In genomic region chr1:212791676-212792395, GRCh38 we compare ENCODE assay signal across 8 cellular contexts. TPM values are rescaled to one million over a fixed set of nuclear protein-coding genes. Genes with fewer than 3 reads are reported as not detected.
A peak's percentile ranks its signal among the peaks of the same experiment; 100 is the strongest.
DNase-seq lines count a peak whose midpoint lies in the region; ATAC-seq and TF ChIP-seq lines count a peak whose summit lies in the region.

TSS of gene NSL1 (minus strand) at chr1:212791777. CDS start at chr1:212791763, 14 bp downstream.
A gene with protein sequence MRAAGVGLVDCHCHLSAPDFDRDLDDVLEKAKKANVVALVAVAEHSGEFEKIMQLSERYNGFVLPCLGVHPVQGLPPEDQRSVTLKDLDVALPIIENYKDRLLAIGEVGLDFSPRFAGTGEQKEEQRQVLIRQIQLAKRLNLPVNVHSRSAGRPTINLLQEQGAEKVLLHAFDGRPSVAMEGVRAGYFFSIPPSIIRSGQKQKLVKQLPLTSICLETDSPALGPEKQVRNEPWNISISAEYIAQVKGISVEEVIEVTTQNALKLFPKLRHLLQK (plus strand): TSS chr1:212791894. CDS start chr1:212791922, 28 bp downstream.

- POLR2A ChIA-PET in PC-3 (lab: Charles Lee; ENCODE audit: unreplicated experiment), result interaction anchor here (0.6 kb wide), 2 partner anchors 66 to 69 kb away, joined by 3 to 8 read pairs; partner anchors contain the start of gene FLVCR1

- no peaks in the 10 kb centered on the region for H3K27me3 Mint-ChIP-seq in activated T-cell treated with anti-CD3 and anti-CD28 coated beads, Interleukin-2, amount 50 U/mL, for 24 hours

- H4K20me1 ChIP-seq in PC-3 (ENCODE audit: low read length), result no peaks in the 10 kb centered on the region

- H3K27me3 ChIP-seq in PC-3 (ENCODE audit: low read length), result no peaks in the 10 kb centered on the region
- H3K27me3 ChIP-seq in esophagus (ENCODE audit: control insufficient read depth in 1 of 2, insufficient read depth in 2 of 2, low read length in 2 of 2), result no peaks in the 10 kb centered on the region
- H3K27me3 ChIP-seq in mucosa of stomach (ENCODE audit: control insufficient read depth, insufficient read depth, low read length), result no peaks in the 10 kb centered on the region

- peak within 1 kb of the TSS; percentile 62 for H3K27ac ChIP-seq in PC-3 (ENCODE audit: low read length)
- H3K27ac ChIP-seq in esophagus (ENCODE audit: low read depth in 2 of 2, low read length in 1 of 2), result peak within 1 kb of the TSS; percentile 88 to 92

- H3K4me1 ChIP-seq in PC-3 (ENCODE audit: insufficient read depth, low read length), result peaks cover 5% of the 10 kb centered on the region; the same call in 1 of the 2 replicates
- H3K4me1 ChIP-seq in esophagus (ENCODE audit: control insufficient read depth in 2 of 2, insufficient read depth in 2 of 2, low read length in 1 of 2), result no peaks in the 10 kb centered on the region
- H3K4me1 ChIP-seq in mucosa of stomach (ENCODE audit: control insufficient read depth, insufficient read depth, low read length), result peaks cover 11% of the 10 kb centered on the region

- CTCF ChIA-PET in PC-3 (lab: Charles Lee), result interaction anchor here (0.8 kb wide), 1 partner anchor 42 kb away, joined by 3 read pairs; no protein-coding TSS in a partner anchor

- DNase-seq in DMS53 (lab: John Stamatoyannopoulos, UW) (peak; percentile 97), PC-3 (peak; percentile 99)
- peak; percentile 93 for DNase-seq in Jurkat, Clone E6-1 (ENCODE audit: low read depth, low spot score)
- peak; percentile 100 for DNase-seq in activated T-cell treated with anti-CD3 and anti-CD28 coated beads, Interleukin-2, amount 50 U/mL, for 24 hours
- DNase-seq in stimulated activated CD8-positive, alpha-beta memory T cell treated with anti-CD3 and anti-CD28 coated beads, Interleukin-4, amount 100 ng/mL, for 48 hours, result peak; percentile 100

- H3K4me2 ChIP-seq in PC-3 (ENCODE audit: low read length), result peak within 1 kb of the TSS; percentile 97

- no peaks in the 10 kb centered on the region for H3K9me3 ChIP-seq in PC-3 (ENCODE audit: low read length)
- H3K9me3 ChIP-seq in esophagus (ENCODE audit: control insufficient read depth in 2 of 2, insufficient read depth in 1 of 2, low read depth in 1 of 2, low read length in 1 of 2), result no peaks in the 10 kb centered on the region
- H3K9me3 ChIP-seq in mucosa of stomach (ENCODE audit: control insufficient read depth, low read length), result no peaks in the 10 kb centered on the region

- peaks cover 38% of the 10 kb centered on the region for H3K36me3 Mint-ChIP-seq in activated T-cell treated with anti-CD3 and anti-CD28 coated beads, Interleukin-2, amount 50 U/mL, for 24 hours (ENCODE audit: low read depth)

- peak within 1 kb of the TSS; percentile 99 for H3K4me3 Mint-ChIP-seq in activated T-cell treated with anti-CD3 and anti-CD28 coated beads, Interleukin-2, amount 50 U/mL, for 24 hours

- H2AFZ ChIP-seq in PC-3 (ENCODE audit: low read length), result peak within 1 kb of the TSS; percentile 92

- no peaks in the 10 kb centered on the region for H3K9me2 ChIP-seq in PC-3 (replicated peaks; ENCODE audit: low read length)

- TSS peak; percentile 92 for BruUV-seq in PC-3 (replicated peaks; lab: Mats Ljungman, UMichigan)

- H3K27ac Mint-ChIP-seq in activated T-cell treated with anti-CD3 and anti-CD28 coated beads, Interleukin-2, amount 50 U/mL, for 24 hours, result peak within 1 kb of the TSS; percentile 96

- H3K4me3 ChIP-seq in Jurkat, Clone E6-1 (ENCODE audit: low read length), result peak within 1 kb of the TSS; percentile 97
- H3K4me3 ChIP-seq in PC-3 (ENCODE audit: low read length) (peak within 1 kb of the TSS; percentile 87), esophagus (ENCODE audit: low read depth in 1 of 2, low read length in 2 of 2) (peak within 1 kb of the TSS; percentile 86 to 96), mucosa of stomach (ENCODE audit: low read length) (peak within 1 kb of the TSS; percentile 83)

- peaks cover 28% of the 10 kb centered on the region for H3K79me2 ChIP-seq in PC-3 (ENCODE audit: low read length)

- ATAC-seq in GM21717 (IDR thresholded peaks at IDR 0.05; ENCODE audit: unreplicated experiment) (peak; percentile 65), PC-3 (peak; percentile 92)

- intact Hi-C loops in PC-3 (cut with micrococcal nuclease), result loop anchor here (1.0 to 5.0 kb wide), 4 partner anchors 66 to 280 kb away; partner anchors contain the start of gene FLVCR1

- 0% methylated on average over 43 to 46 of the region's 46 CpGs for WGBS in esophagus, 2 donors

- no peak for TF ChIP-seq CTCF in PC-3 (conservative IDR thresholded peaks at IDR 0.05; ENCODE audit: low read depth, low read length)

- no peaks in the 10 kb centered on the region for H3F3A ChIP-seq in PC-3 (ENCODE audit: low read length, unreplicated experiment)

- peaks cover 41% of the 10 kb centered on the region for H3K4me1 Mint-ChIP-seq in activated T-cell treated with anti-CD3 and anti-CD28 coated beads, Interleukin-2, amount 50 U/mL, for 24 hours (ENCODE audit: low read depth)

- H3K9ac ChIP-seq in PC-3 (ENCODE audit: low read length) (peak within 1 kb of the TSS; percentile 86), mucosa of stomach (ENCODE audit: low read length) (peak within 1 kb of the TSS; percentile 95)

- H3K36me3 ChIP-seq in PC-3 (ENCODE audit: low read depth, low read length) (no peaks in the 10 kb centered on the region), esophagus (ENCODE audit: control insufficient read depth in 2 of 2, insufficient read depth in 2 of 2, low read length in 1 of 2) (no peaks in the 10 kb centered on the region), mucosa of stomach (ENCODE audit: control insufficient read depth, insufficient read depth, low read length) (no peaks in the 10 kb centered on the region)

- no peaks in the 10 kb centered on the region for H3K9me3 Mint-ChIP-seq in activated T-cell treated with anti-CD3 and anti-CD28 coated beads, Interleukin-2, amount 50 U/mL, for 24 hours

RNA-seq across cellular contexts. Expression of gene NSL1, which starts in this region (rescaled TPM):
- polyA plus RNA-seq in Jurkat, Clone E6-1 (2012; ENCODE audit: insufficient read depth, insufficient read length), result 60.4 TPM
- 37.3 and 56.1 TPM in 2 replicates for total RNA-seq in PC-3 (2014; rRNA removed)
- polyA plus RNA-seq in esophagus, result 10 to 100 TPM in 1 of 2 donors, 1 to 10 TPM in 1; 4.7 to 11.1 TPM

RNA-seq across cellular contexts. Expression of the second gene that starts in this region (rescaled TPM):
- 33.9 TPM for polyA plus RNA-seq in Jurkat, Clone E6-1 (2012; ENCODE audit: insufficient read depth, insufficient read length)
- total RNA-seq in PC-3 (2014; rRNA removed), result 8.8 and 12.7 TPM in 2 replicates
- polyA plus RNA-seq in esophagus, result 1 to 10 TPM; 5.0 to 6.8 TPM

Comparison
In these comparisons a context has a peak if more than half of its experiments do, and no peak if none do; other contexts are left out.
1. Peak in every context shown above with its lines: DNase-seq, ATAC-seq, H3K4me3 ChIP-seq and H3K27ac ChIP-seq.